19 cellular contexts compared by ENCODE assay signal in the genomic region with DNA sequence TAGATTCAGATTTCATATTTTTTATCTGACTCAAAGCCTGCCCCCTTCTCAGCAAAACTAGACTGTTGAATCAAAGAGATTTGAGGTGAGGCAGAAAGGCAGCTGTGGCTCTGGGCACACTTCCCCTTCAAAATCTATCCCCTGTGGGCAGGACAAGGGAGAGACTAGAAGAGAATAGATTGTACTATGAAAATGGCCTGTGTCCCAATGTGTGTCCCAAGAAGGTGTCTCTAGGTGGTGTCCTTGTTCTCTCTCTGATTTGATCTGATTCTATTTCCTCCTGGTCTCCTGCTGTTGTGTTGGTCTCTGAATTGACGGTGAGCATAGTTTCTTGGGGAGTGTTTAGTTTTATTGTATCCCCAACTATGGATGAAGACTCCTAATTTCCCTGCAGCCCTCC.
DNase-seq lines count a peak whose midpoint lies in the region; ATAC-seq and TF ChIP-seq lines count a peak whose summit lies in the region.
"Had no signal": no experiment of that assay in that cellular context is flagged by ENCODE, and none has a peak within 500 bp of the region (broad histone marks: within the 10 kb centered on the region; RNA-seq: fewer than 3 reads in every experiment).

No MANE protein-coding gene starts in this region.

- H3K27ac Mint-ChIP-seq in GM23338 = no peak overlapping the region
- H3K27ac Mint-ChIP-seq: naive thymus-derived CD8-positive, alpha-beta T cell had no signal

- H3K27ac ChIP-seq in GM23338 (ENCODE audit: low read depth) (no peak overlapping the region), PC-3 (ENCODE audit: low read length) (no peak overlapping the region)
- H3K27ac ChIP-seq: cardiac muscle cell, SJCRH30, thoracic aorta had no signal

- TF ChIP-seq CTCF in GM12875 (IDR thresholded peaks at IDR 0.05; ENCODE audit: borderline replicate concordance, insufficient read depth, low read depth, low read length) (0 out of 2 replicates have a peak, but pooled peaks have one; percentile 4), GM23338 (conservative IDR thresholded peaks at IDR 0.05; ENCODE audit: low read depth in 2 of 2) (peak; percentile 31 to 63; a peak in 3 of 4 replicates), PC-3 (conservative IDR thresholded peaks at IDR 0.05; ENCODE audit: low read depth, low read length) (peak; percentile 34; the same call in 1 of the 2 replicates)

- peaks cover 7% of the 10 kb centered on the region; the same call in 1 of the 2 replicates for H3K9me2 ChIP-seq in GM23338 (ENCODE audit: insufficient read depth)
- no peaks in the 10 kb centered on the region for H3K9me2 ChIP-seq in PC-3 (replicated peaks; ENCODE audit: low read length)

- no peaks in the 10 kb centered on the region for H3K36me3 ChIP-seq in GM23338 (ENCODE audit: insufficient read depth)
- no peaks in the 10 kb centered on the region for H3K36me3 ChIP-seq in PC-3 (ENCODE audit: low read depth, low read length)
- H3K36me3 ChIP-seq in MG63 = no peaks in the 10 kb centered on the region
- H3K36me3 ChIP-seq: cardiac muscle cell, SJCRH30, thoracic aorta had no signal

- no peaks in the 10 kb centered on the region for H3K4me1 Mint-ChIP-seq in GM23338
- H3K4me1 Mint-ChIP-seq: naive thymus-derived CD8-positive, alpha-beta T cell had no signal

- no peaks in the 10 kb centered on the region for H3K27me3 ChIP-seq in GM23338 (ENCODE audit: insufficient read depth)
- no peaks in the 10 kb centered on the region for H3K27me3 ChIP-seq in PC-3 (ENCODE audit: low read length)
- H3K27me3 ChIP-seq in MG63 = no peaks in the 10 kb centered on the region
- H3K27me3 ChIP-seq: cardiac muscle cell, SJCRH30 had no signal

- H3K4me1 ChIP-seq in GM23338 (ENCODE audit: insufficient read depth) (no peaks in the 10 kb centered on the region), PC-3 (ENCODE audit: insufficient read depth, low read length) (no peaks in the 10 kb centered on the region)
- H3K4me1 ChIP-seq: SJCRH30 had no signal

- H3K79me2 ChIP-seq in GM23338 (replicated peaks; ENCODE audit: insufficient read depth) = no peaks in the 10 kb centered on the region
- no peaks in the 10 kb centered on the region for H3K79me2 ChIP-seq in PC-3 (ENCODE audit: low read length)

- H3K36me3 Mint-ChIP-seq in GM23338 (ENCODE audit: low read depth) = no peaks in the 10 kb centered on the region
- H3K36me3 Mint-ChIP-seq: naive thymus-derived CD8-positive, alpha-beta T cell had no signal

- intact Hi-C loops in PC-3 (cut with micrococcal nuclease) = loop anchor here (1.0 kb wide), 1 partner anchor 416 kb away; no protein-coding TSS in a partner anchor
- intact Hi-C loops in left colon (cut with DNase I, micrococcal nuclease) = no loop called here
- intact Hi-C loops in sciatic nerve (cut with DNase I) = no loop called here

- CTCF ChIA-PET in PC-3 (lab: Charles Lee) = interaction anchor here (0.5 kb wide), 1 partner anchor 568 kb away, joined by 3 read pairs; no protein-coding TSS in a partner anchor

- H3K9me3 ChIP-seq in PC-3 (ENCODE audit: low read length) = no peaks in the 10 kb centered on the region
- H3K9me3 ChIP-seq in MG63 = no peaks in the 10 kb centered on the region
- H3K9me3 ChIP-seq: SJCRH30, thoracic aorta had no signal

- no peak overlapping the region for H3K4me2 ChIP-seq in GM23338
- no peak overlapping the region for H3K4me2 ChIP-seq in PC-3 (ENCODE audit: low read length)

- POLR2A ChIA-PET in PC-3 (lab: Charles Lee; ENCODE audit: unreplicated experiment) = no interaction called here

- H4K20me1 ChIP-seq in GM23338 (replicated peaks; ENCODE audit: insufficient read depth) = no peaks in the 10 kb centered on the region
- H4K20me1 ChIP-seq in PC-3 (ENCODE audit: low read length) = no peaks in the 10 kb centered on the region

- no peak overlapping the region for H3K4me3 Mint-ChIP-seq in GM23338
- H3K4me3 Mint-ChIP-seq: naive thymus-derived CD8-positive, alpha-beta T cell had no signal

- H3F3A ChIP-seq in GM23338 (replicated peaks; ENCODE audit: low read depth) (no peaks in the 10 kb centered on the region), PC-3 (ENCODE audit: low read length, unreplicated experiment) (no peaks in the 10 kb centered on the region)

- H3K27me3 Mint-ChIP-seq in GM23338 (ENCODE audit: insufficient read depth, low read depth, poor library complexity) = no peaks in the 10 kb centered on the region

- peak overlapping the region; percentile 85; the same call in 1 of the 2 replicates for H2AFZ ChIP-seq in GM23338
- H2AFZ ChIP-seq in PC-3 (ENCODE audit: low read length) = no peak overlapping the region

- no peaks in the 10 kb centered on the region for H3K9me3 Mint-ChIP-seq in GM23338
- H3K9me3 Mint-ChIP-seq: naive thymus-derived CD8-positive, alpha-beta T cell had no signal

- peak; percentile 24; the same call in 1 of the 3 replicates for ATAC-seq in GM23338
- peak; percentile 76 for ATAC-seq in PC-3
- peak; percentile 77 for ATAC-seq in left colon
- no peak for ATAC-seq in sciatic nerve
- ATAC-seq: naive thymus-derived CD8-positive, alpha-beta T cell had no signal

- DNase-seq in GM23338 (ENCODE audit: low spot score) (peak; percentile 24), PC-3 (peak; percentile 9), left colon (no peak), DMS114 treated with DMSO at 0.1 percent for 48 hours (lab: John Stamatoyannopoulos, UW; ENCODE audit: unreplicated experiment) (no peak), sciatic nerve (ENCODE audit: low spot score) (no peak), MG63 (no peak)
- DNase-seq: activated CD4-positive, alpha-beta T cell treated with anti-CD3 and anti-CD28 coated beads for 4 hours; activated effector memory CD4-positive, alpha-beta T cell treated with anti-CD3 and anti-CD28 coated beads, Interleukin-2, amount 50 U/mL, for 16 hours; GOT3; kidney; naive thymus-derived CD8-positive, alpha-beta T cell; NCI-H1694; NCI-H446; SJCRH30; stimulated activated CD4-positive, alpha-beta T cell treated with anti-CD3 and anti-CD28 coated beads, Interleukin-4, amount 100 ng/mL, for 4 hours; stimulated activated CD8-positive, alpha-beta memory T cell treated with anti-CD3 and anti-CD28 coated beads, Interleukin-4, amount 100 ng/mL, for 48 hours had no signal

- no peak overlapping the region for H3K9ac ChIP-seq in PC-3 (ENCODE audit: low read length)

- no TSS peak for BruUV-seq in PC-3 (replicated peaks; lab: Mats Ljungman, UMichigan)

- no peak overlapping the region for H3K4me3 ChIP-seq in GM12875 (ENCODE audit: low read depth, low read length)
- H3K4me3 ChIP-seq in GM23338 = no peak overlapping the region
- no peak overlapping the region for H3K4me3 ChIP-seq in PC-3 (ENCODE audit: low read length)
- no peak overlapping the region for H3K4me3 ChIP-seq in MG63
- H3K4me3 ChIP-seq: cardiac muscle cell, SJCRH30, thoracic aorta had no signal

TF ChIP-seq in GM23338, 12 proteins besides CTCF, POLR2A, EP300 and RAD21 (continues in another document):
- TF ChIP-seq STAT1 (IDR thresholded peaks at IDR 0.05; ENCODE audit: unreplicated experiment) (no peak), CREB1 (CRISPR knock-in tag; IDR thresholded peaks at IDR 0.05; ENCODE audit: low read depth) (no peak), ZNF331 (CRISPR knock-in tag; IDR thresholded peaks at IDR 0.05; ENCODE audit: low read depth) (no peak), ZNF114 (CRISPR knock-in tag; IDR thresholded peaks at IDR 0.05) (no peak), EZH2 (IDR thresholded peaks at IDR 0.05; ENCODE audit: low read depth, unreplicated experiment) (no peak)

Comparison
In these comparisons a context has a peak if more than half of its experiments do, and no peak if none do; other contexts are left out.
1. DNase-seq: peak in GM23338 (single experiment) and PC-3 (single experiment); none in left colon (0 of 2), DMS114 treated with DMSO at 0.1 percent for 48 hours (single experiment), sciatic nerve (single experiment) and MG63 (single experiment).
2. Peak in every context shown above with its lines, with median percentiles within 50 percentile points of each other: CTCF ChIP-seq.